ENCODE assay signal across 1 cellular context in the genomic region with DNA sequence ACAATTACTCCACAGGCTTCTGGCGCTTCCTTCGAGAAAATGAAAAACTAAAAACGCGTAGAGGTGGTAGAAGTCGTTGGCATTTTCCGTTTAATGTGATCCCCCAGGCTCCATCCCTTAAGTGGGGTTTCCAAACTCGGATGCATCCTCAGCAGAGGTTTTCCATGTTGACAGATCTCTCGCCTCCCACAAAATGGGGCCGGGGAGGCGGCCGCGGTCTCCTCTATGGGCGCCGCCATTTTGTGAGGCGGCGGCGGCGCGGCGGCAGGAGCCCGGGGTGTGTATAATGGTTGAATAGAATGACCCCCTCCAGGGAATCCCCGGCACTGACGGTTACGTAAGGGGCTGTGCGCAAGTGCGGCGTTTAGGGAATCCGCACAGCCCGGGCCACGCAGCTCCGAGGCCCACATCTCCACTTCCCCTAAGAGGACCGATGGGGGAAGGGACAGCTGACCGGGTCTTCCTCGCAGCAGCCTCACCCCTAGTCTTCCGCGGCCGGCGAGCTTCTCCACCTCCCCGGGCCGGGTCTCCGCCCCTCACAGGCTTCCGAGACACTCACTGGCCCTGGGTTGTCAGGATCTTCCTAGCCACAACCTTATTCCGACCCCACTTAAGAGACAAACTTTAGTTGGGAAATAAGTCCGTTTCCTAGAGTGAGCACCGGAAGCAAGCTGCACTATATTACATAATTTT.
TF ChIP-seq lines count a peak whose summit lies in the region.

No MANE protein-coding gene starts in this region.

TF ChIP-seq in SK-N-SH treated with all-trans-retinoic acid at 6 μM for 48 hours, 23 proteins besides CTCF, POLR2A, EP300 and RAD21 (continued from another document):
- TF ChIP-seq ZFP30 (CRISPR knock-in tag; IDR thresholded peaks at IDR 0.05) = no peak
- no peak for TF ChIP-seq OSR1 (CRISPR knock-in tag; IDR thresholded peaks at IDR 0.05)
- 0 out of 2 replicates have a peak, but pooled peaks have one; percentile 31 for TF ChIP-seq ISL1 (CRISPR knock-in tag; IDR thresholded peaks at IDR 0.05)
- no peak for TF ChIP-seq ESRRG (CRISPR knock-in tag; IDR thresholded peaks at IDR 0.05)
- no peak for TF ChIP-seq SNAI2 (CRISPR knock-in tag; IDR thresholded peaks at IDR 0.05)
- TF ChIP-seq, protein P1, sequence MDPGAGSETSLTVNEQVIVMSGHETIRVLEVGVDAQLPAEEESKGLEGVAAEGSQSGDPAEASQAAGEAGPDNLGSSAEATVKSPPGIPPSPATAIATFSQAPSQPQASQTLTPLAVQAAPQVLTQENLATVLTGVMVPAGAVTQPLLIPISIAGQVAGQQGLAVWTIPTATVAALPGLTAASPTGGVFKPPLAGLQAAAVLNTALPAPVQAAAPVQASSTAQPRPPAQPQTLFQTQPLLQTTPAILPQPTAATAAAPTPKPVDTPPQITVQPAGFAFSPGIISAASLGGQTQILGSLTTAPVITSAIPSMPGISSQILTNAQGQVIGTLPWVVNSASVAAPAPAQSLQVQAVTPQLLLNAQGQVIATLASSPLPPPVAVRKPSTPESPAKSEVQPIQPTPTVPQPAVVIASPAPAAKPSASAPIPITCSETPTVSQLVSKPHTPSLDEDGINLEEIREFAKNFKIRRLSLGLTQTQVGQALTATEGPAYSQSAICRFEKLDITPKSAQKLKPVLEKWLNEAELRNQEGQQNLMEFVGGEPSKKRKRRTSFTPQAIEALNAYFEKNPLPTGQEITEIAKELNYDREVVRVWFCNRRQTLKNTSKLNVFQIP (CRISPR knock-in tag; IDR thresholded peaks at IDR 0.05; ENCODE audit: borderline replicate concordance, low read depth) = 0 out of 2 replicates have a peak, but pooled peaks have one; percentile 49
- no peak for TF ChIP-seq TOX (CRISPR knock-in tag; IDR thresholded peaks at IDR 0.05; ENCODE audit: borderline replicate concordance)
TF ChIP-seq in SK-N-SH treated with all-trans-retinoic acid at 6 μM for 48 hours: peak in this region for 5.
